In genomic region chr1:154669464-154670282, GRCh38 we compare ENCODE assay signal across 8 cellular contexts.
DNase-seq lines count a peak whose midpoint lies in the region; ATAC-seq, FAIRE-seq and TF ChIP-seq lines count a peak whose summit lies in the region.

No MANE protein-coding gene starts in this region.

- peak; percentile 86 for TF ChIP-seq CTCF in astrocyte (IDR thresholded peaks at IDR 0.05; ENCODE audit: insufficient read depth, low read depth, low read length)
- TF ChIP-seq CTCF in hepatocyte (IDR thresholded peaks at IDR 0.05; ENCODE audit: poor library complexity): peak; percentile 85

- H3K27ac ChIP-seq in astrocyte (ENCODE audit: low read depth, low read length) (no peak overlapping the region), hepatocyte (no peak overlapping the region)

- H3K27ac Mint-ChIP-seq in astrocyte (ENCODE audit: unreplicated experiment): no peak overlapping the region

- DNase-seq in AML-193 (lab: John Stamatoyannopoulos, UW): peak; percentile 77 to 80
- DNase-seq in NCI-H187 (lab: John Stamatoyannopoulos, UW): peak; percentile 83
- DNase-seq in T-helper 22 cell (ENCODE audit: low read depth): peak; percentile 24
- peak; percentile 59 for DNase-seq in astrocyte (ENCODE audit: low read depth)
- DNase-seq in hepatocyte (ENCODE audit: low spot score): peak; percentile 85
- DNase-seq in skeletal muscle cell (ENCODE audit: low read depth): peak; percentile 27

- H3K9me3 Mint-ChIP-seq in astrocyte (ENCODE audit: unreplicated experiment): no peaks in the 10 kb centered on the region

- no peaks in the 10 kb centered on the region for H3K4me1 ChIP-seq in astrocyte (ENCODE audit: insufficient read depth, low read length)
- no peaks in the 10 kb centered on the region for H3K4me1 ChIP-seq in hepatocyte (ENCODE audit: insufficient read depth)

- H3K4me2 ChIP-seq in astrocyte (ENCODE audit: low read length) (no peak overlapping the region), hepatocyte (no peak overlapping the region)

- H3K9me2 ChIP-seq in hepatocyte (replicated peaks; ENCODE audit: insufficient read depth): no peaks in the 10 kb centered on the region

- peak; percentile 59 for ATAC-seq in GM21529 (IDR thresholded peaks at IDR 0.05; ENCODE audit: unreplicated experiment)
- no peak for ATAC-seq in HG03565 (IDR thresholded peaks at IDR 0.05; ENCODE audit: unreplicated experiment)

- no peak for FAIRE-seq in astrocyte (lab: Jason Lieb, UNC)

- no peaks in the 10 kb centered on the region for H4K20me1 ChIP-seq in astrocyte (ENCODE audit: insufficient read depth, low read length)
- H4K20me1 ChIP-seq in hepatocyte (ENCODE audit: insufficient read depth, poor library complexity, severe bottlenecking): no peaks in the 10 kb centered on the region

- H3K36me3 ChIP-seq in astrocyte (ENCODE audit: insufficient read depth, low read length) (no peaks in the 10 kb centered on the region), hepatocyte (replicated peaks; ENCODE audit: insufficient read depth, low read depth) (no peaks in the 10 kb centered on the region)

- peaks cover 18% of the 10 kb centered on the region for H3K27me3 Mint-ChIP-seq in astrocyte (ENCODE audit: low read depth, unreplicated experiment)

- peak overlapping the region; percentile 20 for H3K4me3 Mint-ChIP-seq in astrocyte (ENCODE audit: unreplicated experiment)

- H3K4me3 ChIP-seq in astrocyte (ENCODE audit: insufficient read depth, low read depth, low read length) (no peak overlapping the region), hepatocyte (no peak overlapping the region), skeletal muscle cell (ENCODE audit: low read depth, low read length) (no peak overlapping the region)

- no peaks in the 10 kb centered on the region for H3K36me3 Mint-ChIP-seq in astrocyte (ENCODE audit: low read depth, unreplicated experiment)

- H2AFZ ChIP-seq in astrocyte (ENCODE audit: low read depth, low read length) (no peak overlapping the region), hepatocyte (no peak overlapping the region)

- H3K9me3 ChIP-seq in astrocyte (ENCODE audit: insufficient read depth, low read depth, low read length) (no peaks in the 10 kb centered on the region), hepatocyte (ENCODE audit: low read depth) (no peaks in the 10 kb centered on the region)

- no peaks in the 10 kb centered on the region for H3K4me1 Mint-ChIP-seq in astrocyte (ENCODE audit: low read depth, unreplicated experiment)

- no peaks in the 10 kb centered on the region for H3K79me2 ChIP-seq in astrocyte (ENCODE audit: insufficient read depth, low read length)
- no peaks in the 10 kb centered on the region for H3K79me2 ChIP-seq in hepatocyte

- H3K27me3 ChIP-seq in astrocyte (ENCODE audit: insufficient read depth, low read length) (peaks cover 4% of the 10 kb centered on the region), hepatocyte (no peaks in the 10 kb centered on the region)

- H3K9ac ChIP-seq in astrocyte (ENCODE audit: low read length): no peak overlapping the region

- 46% methylated on average over 9 of the region's 9 CpGs for WGBS in hepatocyte (ENCODE audit: low lambda C conversion rate, missing lambda C conversion rate)

Comparison
In these comparisons a context has a peak if more than half of its experiments do, and no peak if none do; other contexts are left out.
1. DNase-seq: peak in every context shown above with its lines; median percentile 85 in hepatocyte; 83 in NCI-H187; 78 in AML-193; 59 in astrocyte; 27 in skeletal muscle cell; 24 in T-helper 22 cell.